ENCODE assay signal across 3 cellular contexts in genomic region chr5:111514087-111514486, GRCh38.
TF ChIP-seq lines count a peak whose summit lies in the region.

No MANE protein-coding gene starts in this region.

TF ChIP-seq in GM23338, 12 proteins besides CTCF, POLR2A, EP300 and RAD21 (continues in another document):
- no peak for TF ChIP-seq POLR2AphosphoS5 (IDR thresholded peaks at IDR 0.05; ENCODE audit: low read depth)
- TF ChIP-seq NANOG (IDR thresholded peaks at IDR 0.05; ENCODE audit: borderline replicate concordance) = no peak
- no peak for TF ChIP-seq STAT1 (IDR thresholded peaks at IDR 0.05; ENCODE audit: unreplicated experiment)
- no peak for TF ChIP-seq ZNF331 (CRISPR knock-in tag; IDR thresholded peaks at IDR 0.05; ENCODE audit: low read depth)
- no peak for TF ChIP-seq CREB1 (CRISPR knock-in tag; IDR thresholded peaks at IDR 0.05; ENCODE audit: low read depth)
- TF ChIP-seq, protein P1, sequence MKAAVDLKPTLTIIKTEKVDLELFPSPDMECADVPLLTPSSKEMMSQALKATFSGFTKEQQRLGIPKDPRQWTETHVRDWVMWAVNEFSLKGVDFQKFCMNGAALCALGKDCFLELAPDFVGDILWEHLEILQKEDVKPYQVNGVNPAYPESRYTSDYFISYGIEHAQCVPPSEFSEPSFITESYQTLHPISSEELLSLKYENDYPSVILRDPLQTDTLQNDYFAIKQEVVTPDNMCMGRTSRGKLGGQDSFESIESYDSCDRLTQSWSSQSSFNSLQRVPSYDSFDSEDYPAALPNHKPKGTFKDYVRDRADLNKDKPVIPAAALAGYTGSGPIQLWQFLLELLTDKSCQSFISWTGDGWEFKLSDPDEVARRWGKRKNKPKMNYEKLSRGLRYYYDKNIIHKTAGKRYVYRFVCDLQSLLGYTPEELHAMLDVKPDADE (IDR thresholded peaks at IDR 0.05) = no peak
- no peak for TF ChIP-seq JUNB (IDR thresholded peaks at IDR 0.05; ENCODE audit: unreplicated experiment)
- no peak for TF ChIP-seq EZH2phosphoT487 (IDR thresholded peaks at IDR 0.05; ENCODE audit: unreplicated experiment)
- no peak for TF ChIP-seq ZNF114 (CRISPR knock-in tag; IDR thresholded peaks at IDR 0.05)
- TF ChIP-seq REST (IDR thresholded peaks at IDR 0.05; ENCODE audit: unreplicated experiment) = no peak
- no peak for TF ChIP-seq EZH2 (IDR thresholded peaks at IDR 0.05; ENCODE audit: low read depth, unreplicated experiment)

TF ChIP-seq in K562, 482 proteins besides CTCF, POLR2A, EP300 and RAD21:
- TF ChIP-seq ZNF121 (CRISPR knock-in tag; conservative IDR thresholded peaks at IDR 0.05) (no peak), PRDM10 (IDR thresholded peaks at IDR 0.05; ENCODE audit: partially characterized antibody) (peak; percentile 47)
TF ChIP-seq in K562: peak in this region for 1.

TF ChIP-seq in GM12891, 5 proteins besides CTCF, POLR2A, EP300 and RAD21:
- no peak for TF ChIP-seq POLR2AphosphoS5 (IDR thresholded peaks at IDR 0.05; ENCODE audit: low read depth, low read length)
- no peak for TF ChIP-seq PAX5 (IDR thresholded peaks at IDR 0.05; ENCODE audit: insufficient read depth, low read length, severe bottlenecking)
- TF ChIP-seq SPI1 (IDR thresholded peaks at IDR 0.05; ENCODE audit: low read depth, low read length) = no peak
- no peak for TF ChIP-seq TAF1 (IDR thresholded peaks at IDR 0.05; ENCODE audit: low read depth, low read length)
- no peak for TF ChIP-seq POU2F2 (IDR thresholded peaks at IDR 0.05; ENCODE audit: low read depth, low read length)
TF ChIP-seq in GM12891: peak in this region for 0.
